In genomic region chrX:24283122-24283789, GRCh38 we compare ENCODE assay signal across 1 cellular context.
TF ChIP-seq lines count a peak whose summit lies in the region.

No MANE protein-coding gene starts in this region.

TF ChIP-seq in liver, 16 proteins besides CTCF, POLR2A, EP300 and RAD21 (continued from another document):
- TF ChIP-seq ZBTB33 (IDR thresholded peaks at IDR 0.05) (no peak), FOXA2 (IDR thresholded peaks at IDR 0.05) (no peak), HNF4A (conservative IDR thresholded peaks at IDR 0.05) (no peak), RXRA (IDR thresholded peaks at IDR 0.05) (no peak), JUND (IDR thresholded peaks at IDR 0.05) (no peak)
